ENCODE assay signal across 24 cellular contexts in genomic region chr17:48250949-48251348, GRCh38.
"Had no signal": no experiment of that assay in that cellular context is flagged by ENCODE, and none has a peak within 500 bp of the region (broad histone marks: within the 10 kb centered on the region; RNA-seq: fewer than 3 reads in every experiment).

No MANE protein-coding gene starts in this region.

- H3K4me3 ChIP-seq: adrenal gland, body of pancreas, cardiac muscle cell, coronary artery, left lung, lower lobe of right lung, transverse colon had no signal

- H3K27me3 ChIP-seq: adrenal gland, body of pancreas had no signal

- H3K9me3 ChIP-seq: adrenal gland, body of pancreas, left lung, lower lobe of right lung, transverse colon had no signal

- H3K27ac ChIP-seq: adrenal gland, body of pancreas, cardiac muscle cell, coronary artery, left lung, lower lobe of right lung, transverse colon, VCaP had no signal

- H3K4me1 ChIP-seq: adrenal gland, body of pancreas, left lung, lower lobe of right lung, transverse colon had no signal

- H3K36me3 ChIP-seq: adrenal gland, cardiac muscle cell, left lung, lower lobe of right lung, transverse colon had no signal

- ATAC-seq: body of pancreas, esophagus mucosa, left lung, lower lobe of right lung, natural killer cell, right cardiac atrium had no signal

- DNase-seq: activated CD4-positive, alpha-beta T cell treated with anti-CD3 and anti-CD28 coated beads for 4 hours; activated CD4-positive, alpha-beta T cell treated with anti-CD3 and anti-CD28 coated beads, Interleukin-2, amount 50 U/mL, for 48 hours; activated CD8-positive, alpha-beta memory T cell treated with anti-CD3 and anti-CD28 coated beads for 24 hours; activated effector memory CD4-positive, alpha-beta T cell treated with Interleukin-2 at 50 U/mL for 16 hours; activated naive CD4-positive, alpha-beta T cell treated with Interleukin-2 at 50 U/mL for 16 hours; activated naive CD8-positive, alpha-beta T cell treated with anti-CD3 and anti-CD28 coated beads for 36 hours; adrenal gland; aorta; body of pancreas; foreskin fibroblast; left lung; lower lobe of right lung; mesenchymal stem cell; natural killer cell; posterior cingulate gyrus; right cardiac atrium; stimulated activated CD4-positive, alpha-beta T cell treated with anti-CD3 and anti-CD28 coated beads, Interleukin-2, amount 100 ng/mL, for 48 hours; stimulated activated naive CD4-positive, alpha-beta T cell treated with Interleukin-2 at 50 U/mL for 16 hours; T-helper 1 cell; transverse colon had no signal
